ENCODE assay signal across 8 cellular contexts in the genomic region with DNA sequence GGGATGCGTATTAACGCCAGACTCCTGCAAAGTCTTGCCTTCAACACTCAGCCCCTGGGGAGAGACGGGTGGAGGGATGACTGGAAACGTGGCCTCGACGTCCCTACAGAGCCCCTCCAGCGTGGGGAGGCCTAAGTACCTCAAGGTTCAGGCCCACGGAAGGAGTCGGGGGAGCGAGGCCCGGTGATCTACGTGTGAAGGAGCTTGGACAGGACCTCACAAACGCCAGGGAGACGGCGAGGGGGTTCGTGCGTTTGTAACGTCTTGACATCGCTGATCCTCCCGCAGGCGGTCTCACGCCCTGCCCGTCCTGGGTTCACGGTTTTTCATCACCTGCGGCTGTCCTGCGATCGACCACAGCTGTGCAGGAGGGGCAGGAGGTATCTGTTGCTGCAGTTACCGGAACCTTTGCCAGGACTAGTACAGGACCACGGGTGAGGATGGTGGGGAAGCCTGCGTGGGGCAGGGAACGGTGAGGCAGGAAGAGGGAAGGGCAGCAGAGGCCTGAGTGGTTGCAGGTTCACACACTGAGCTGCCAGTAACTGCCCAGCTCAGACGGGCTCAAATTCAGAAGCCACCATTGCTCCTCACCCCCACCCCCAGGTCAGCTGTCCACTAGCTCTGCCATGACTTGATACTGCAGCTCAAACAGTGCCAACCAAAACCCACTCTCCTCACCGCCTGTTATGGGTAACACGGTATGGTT. TPM values are rescaled to one million over a fixed set of nuclear protein-coding genes. Genes with fewer than 3 reads are reported as not detected.
DNase-seq lines count a peak whose midpoint lies in the region; ATAC-seq and TF ChIP-seq lines count a peak whose summit lies in the region.

No MANE protein-coding gene starts in this region.

- intact Hi-C loops in heart right ventricle (cut with DNase I) = loop anchor here in 2 of 10 donors (5.0 to 10.0 kb wide), 3 partner anchors 37 to 105 kb away; a partner anchor contains a TSS

- H2AFZ ChIP-seq in DND-41 (ENCODE audit: low read depth, low read length) = peak overlapping the region; percentile 69

- H3K4me1 Mint-ChIP-seq in HFFc6 (ENCODE audit: low read depth) = peaks cover 43% of the 10 kb centered on the region
- peaks cover 58% of the 10 kb centered on the region for H3K4me1 Mint-ChIP-seq in activated CD4-positive, alpha-beta memory T cell treated with anti-CD3 and anti-CD28 coated beads, Interleukin-2, amount 10 ng/mL, durations not matched to agents 7 days and 5 days

- peaks cover 56% of the 10 kb centered on the region for H3K4me1 ChIP-seq in DND-41 (ENCODE audit: insufficient read depth, low read length)
- peaks cover 13 to 71% (median 42%) of the 10 kb centered on the region in 9 donors for H3K4me1 ChIP-seq in heart right ventricle
- peaks cover 38 to 54% (median 41%) of the 10 kb centered on the region in 3 donors for H3K4me1 ChIP-seq in skeletal muscle tissue (ENCODE audit: control insufficient read depth in 3 of 3, insufficient read depth in 3 of 3, low read length in 3 of 3)

- TF ChIP-seq CTCF in DND-41 (IDR thresholded peaks at IDR 0.05; ENCODE audit: borderline replicate concordance, extremely low read depth, low read length, poor library complexity, severe bottlenecking) (no peak), HFFc6 (IDR thresholded peaks at IDR 0.05) (no peak), heart right ventricle (IDR thresholded peaks at IDR 0.05) (no peak)

- H3K27me3 ChIP-seq in DND-41 (ENCODE audit: insufficient read depth, low read length, poor library complexity) (no peaks in the 10 kb centered on the region), heart right ventricle (no peaks in the 10 kb centered on the region), skeletal muscle tissue (ENCODE audit: control insufficient read depth in 3 of 3, insufficient read depth in 3 of 3, low read length in 3 of 3) (no peaks in the 10 kb centered on the region)

- H3K27me3 Mint-ChIP-seq in HFFc6 (ENCODE audit: insufficient read depth) = peaks cover 16% of the 10 kb centered on the region
- H3K27me3 Mint-ChIP-seq in activated CD4-positive, alpha-beta memory T cell treated with anti-CD3 and anti-CD28 coated beads, Interleukin-2, amount 10 ng/mL, durations not matched to agents 7 days and 5 days = no peaks in the 10 kb centered on the region

- peak overlapping the region; percentile 87 to 94 for H3K4me3 ChIP-seq in DND-41 (ENCODE audit: low read depth in 1 of 2, low read length in 2 of 2)
- H3K4me3 ChIP-seq in heart right ventricle = peak overlapping the region; percentile 63 to 100 (median 96)
- peak overlapping the region; percentile 93 to 98 (median 96) for H3K4me3 ChIP-seq in skeletal muscle tissue (ENCODE audit: low read length in 3 of 3)

- peak overlapping the region; percentile 98 for H3K4me2 ChIP-seq in DND-41 (ENCODE audit: insufficient read depth, low read length)

- 6 to 7% methylated on average over 33 to 34 of the region's 34 CpGs for WGBS in heart right ventricle, 2 donors

- no peaks in the 10 kb centered on the region for H3K9me3 Mint-ChIP-seq in HFFc6
- H3K9me3 Mint-ChIP-seq in activated CD4-positive, alpha-beta memory T cell treated with anti-CD3 and anti-CD28 coated beads, Interleukin-2, amount 10 ng/mL, durations not matched to agents 7 days and 5 days = no peaks in the 10 kb centered on the region

- peaks cover 31% of the 10 kb centered on the region for H4K20me1 ChIP-seq in DND-41 (ENCODE audit: insufficient read depth, low read length)

- H3K27ac ChIP-seq in DND-41 (ENCODE audit: low read length) (peak overlapping the region; percentile 87), heart right ventricle (peak overlapping the region; percentile 31 to 98 (median 92)), skeletal muscle tissue (ENCODE audit: low read depth, low read length) (peak overlapping the region; percentile 85)

- peak overlapping the region; percentile 88 for H3K27ac Mint-ChIP-seq in HFFc6
- peak overlapping the region; percentile 81 for H3K27ac Mint-ChIP-seq in activated CD4-positive, alpha-beta memory T cell treated with anti-CD3 and anti-CD28 coated beads, Interleukin-2, amount 10 ng/mL, durations not matched to agents 7 days and 5 days

- POLR2A ChIA-PET in activated CD4-positive, alpha-beta memory T cell treated with anti-CD3 and anti-CD28 coated beads, Interleukin-2, amount 10 ng/mL, durations not matched to agents 7 days and 5 days (lab: Charles Lee) = interaction anchor here (0.7 to 4.2 kb wide), 13 partner anchors 7 to 379 kb away, joined by 3 to 51 read pairs (median 5); a partner anchor contains a TSS

- ATAC-seq in DND-41 (ENCODE audit: insufficient read depth, low read depth) = 0 out of 3 replicates have a peak, but pooled peaks have one; percentile 0
- peak in 2 of 8 donors; percentile 1 to 4 for ATAC-seq in heart right ventricle
- ATAC-seq in GM21360 (IDR thresholded peaks at IDR 0.05; ENCODE audit: unreplicated experiment) = no peak

- peak; percentile 39 for DNase-seq in DND-41
- no peak for DNase-seq in HFFc6
- DNase-seq in activated CD4-positive, alpha-beta memory T cell treated with anti-CD3 and anti-CD28 coated beads, Interleukin-2, amount 10 ng/mL, durations not matched to agents 7 days and 5 days = peak; percentile 45
- no peak for DNase-seq in heart right ventricle
- DNase-seq in nucleus accumbens (lab: John Stamatoyannopoulos, UW) = no peak
- no peak for DNase-seq in AML-193 (lab: John Stamatoyannopoulos, UW)

- H3K36me3 ChIP-seq in DND-41 (ENCODE audit: insufficient read depth, low read length) = peaks cover 75% of the 10 kb centered on the region
- H3K36me3 ChIP-seq in heart right ventricle = peaks cover 0 to 78% (median 55%) of the 10 kb centered on the region in 9 donors
- H3K36me3 ChIP-seq in skeletal muscle tissue (ENCODE audit: control insufficient read depth in 3 of 3, insufficient read depth in 3 of 3, low read length in 3 of 3) = peaks cover 50 to 52% (median 52%) of the 10 kb centered on the region in 3 donors

- H3K36me3 Mint-ChIP-seq in HFFc6 (ENCODE audit: low read depth) = peaks cover 50% of the 10 kb centered on the region
- H3K36me3 Mint-ChIP-seq in activated CD4-positive, alpha-beta memory T cell treated with anti-CD3 and anti-CD28 coated beads, Interleukin-2, amount 10 ng/mL, durations not matched to agents 7 days and 5 days (ENCODE audit: low read depth) = peaks cover 67% of the 10 kb centered on the region

- H3K9ac ChIP-seq in DND-41 (ENCODE audit: low read depth, low read length) (peak overlapping the region; percentile 71), skeletal muscle tissue (ENCODE audit: low read depth in 1 of 3, low read length in 3 of 3) (peak overlapping the region; percentile 85 to 97 (median 93))

- H3K79me2 ChIP-seq in DND-41 (ENCODE audit: insufficient read depth, low read length) = peaks cover 82% of the 10 kb centered on the region

- H3K4me3 Mint-ChIP-seq in HFFc6 = peak overlapping the region; percentile 91
- peak overlapping the region; percentile 85 for H3K4me3 Mint-ChIP-seq in activated CD4-positive, alpha-beta memory T cell treated with anti-CD3 and anti-CD28 coated beads, Interleukin-2, amount 10 ng/mL, durations not matched to agents 7 days and 5 days

- CTCF ChIA-PET in activated CD4-positive, alpha-beta memory T cell treated with anti-CD3 and anti-CD28 coated beads, Interleukin-2, amount 10 ng/mL, durations not matched to agents 7 days and 5 days (lab: Charles Lee) = interaction anchor here (0.6 to 2.6 kb wide), 7 partner anchors 7 to 147 kb away, joined by 3 to 11 read pairs (median 4); a partner anchor contains a TSS

- H3K9me3 ChIP-seq in DND-41 (ENCODE audit: insufficient read depth, low read length, severe bottlenecking) (no peaks in the 10 kb centered on the region), heart right ventricle (no peaks in the 10 kb centered on the region), skeletal muscle tissue (ENCODE audit: control insufficient read depth in 3 of 3, low read length in 3 of 3) (no peaks in the 10 kb centered on the region)

RNA-seq across cellular contexts. Expression of a gene that starts 0.9 kb away (rescaled TPM):
- total RNA-seq in HFFc6 (2021; fragmentation: NEBNext Ultra II Directional; extraction: Animal tissue kit (Norgen Biotek cat#: 25700)) = 100 to 1,000 TPM in 5 of 6 experiments, 10 to 100 TPM in 1; 96.2 to 115 (median 104) TPM
- total RNA-seq in activated CD4-positive, alpha-beta memory T cell treated with anti-CD3 and anti-CD28 coated beads, Interleukin-2, amount 10 ng/mL, durations not matched to agents 7 days and 5 days = 100 to 1,000 TPM; 104 TPM
- total RNA-seq in heart right ventricle (10 to 100 TPM; 38.5 to 77.5 (median 47.7) TPM), skeletal muscle tissue (55.3 TPM)
- polyA plus RNA-seq in heart right ventricle = 100 to 1,000 TPM in 1 of 2 donors, 10 to 100 TPM in 1; 57.3 to 243 TPM

RNA-seq across cellular contexts. Expression of a gene that starts 7.1 kb away (rescaled TPM):
- 100 to 1,000 TPM; 131 to 154 (median 141) TPM for total RNA-seq in HFFc6 (2021; fragmentation: NEBNext Ultra II Directional; extraction: Animal tissue kit (Norgen Biotek cat#: 25700))
- total RNA-seq in activated CD4-positive, alpha-beta memory T cell treated with anti-CD3 and anti-CD28 coated beads, Interleukin-2, amount 10 ng/mL, durations not matched to agents 7 days and 5 days = 10 to 100 TPM; 82.8 to 87.3 TPM
- 100 to 1,000 TPM; 116 to 162 (median 132) TPM for total RNA-seq in heart right ventricle
- polyA plus RNA-seq in heart right ventricle = 100 to 1,000 TPM; 124 to 224 TPM
- total RNA-seq in skeletal muscle tissue = 75.7 TPM

RNA-seq across cellular contexts. Expression of a gene that starts 21.1 kb away (rescaled TPM):
- under 1 TPM in 2 of 6 experiments, not detected in 4; 0.14 TPM for total RNA-seq in HFFc6 (2021; fragmentation: NEBNext Ultra II Directional; extraction: Animal tissue kit (Norgen Biotek cat#: 25700))
- total RNA-seq in activated CD4-positive, alpha-beta memory T cell treated with anti-CD3 and anti-CD28 coated beads, Interleukin-2, amount 10 ng/mL, durations not matched to agents 7 days and 5 days = not detected
- total RNA-seq in heart right ventricle (1 to 10 TPM in 7 of 10 donors, under 1 TPM in 3; 0.37 to 2.5 (median 1.8) TPM), skeletal muscle tissue (5.7 TPM)
- 1 to 10 TPM; 1.2 to 3.1 TPM for polyA plus RNA-seq in heart right ventricle

RNA-seq across cellular contexts. Expression of a gene that starts 25.0 kb away (rescaled TPM):
- 100 to 1,000 TPM; 178 to 206 (median 196) TPM for total RNA-seq in HFFc6 (2021; fragmentation: NEBNext Ultra II Directional; extraction: Animal tissue kit (Norgen Biotek cat#: 25700))
- total RNA-seq in activated CD4-positive, alpha-beta memory T cell treated with anti-CD3 and anti-CD28 coated beads, Interleukin-2, amount 10 ng/mL, durations not matched to agents 7 days and 5 days = 100 to 1,000 TPM; 121 to 122 TPM
- total RNA-seq in heart right ventricle (100 to 1,000 TPM; 176 to 251 (median 193) TPM), skeletal muscle tissue (51.7 TPM)
- 100 to 1,000 TPM; 376 to 528 TPM for polyA plus RNA-seq in heart right ventricle

RNA-seq across cellular contexts. Expression of a gene that starts 35.5 kb away (rescaled TPM):
- total RNA-seq in HFFc6 (2021; fragmentation: NEBNext Ultra II Directional; extraction: Animal tissue kit (Norgen Biotek cat#: 25700)) = under 1 TPM in 5 of 6 experiments, not detected in 1; 0.12 to 0.33 (median 0.24) TPM
- under 1 TPM; 0.33 to 0.45 TPM for total RNA-seq in activated CD4-positive, alpha-beta memory T cell treated with anti-CD3 and anti-CD28 coated beads, Interleukin-2, amount 10 ng/mL, durations not matched to agents 7 days and 5 days
- 10 to 100 TPM; 10.8 to 52.8 (median 14.1) TPM for total RNA-seq in heart right ventricle
- 10 to 100 TPM; 13.9 to 27.5 TPM for polyA plus RNA-seq in heart right ventricle
- 11.0 TPM for total RNA-seq in skeletal muscle tissue

Comparison
In these comparisons a context has a peak if more than half of its experiments do, and no peak if none do; other contexts are left out.
1. DNase-seq: peak in DND-41 (single experiment) and activated CD4-positive, alpha-beta memory T cell treated with anti-CD3 and anti-CD28 coated beads, Interleukin-2, amount 10 ng/mL, durations not matched to agents 7 days and 5 days (single experiment); none in HFFc6 (single experiment), heart right ventricle (0 of 2), nucleus accumbens (0 of 56) and AML-193 (0 of 2).
2. Peak in every context shown above with its lines, with median percentiles within 50 percentile points of each other: H3K27ac ChIP-seq and H3K4me3 ChIP-seq.